In the genomic region with DNA sequence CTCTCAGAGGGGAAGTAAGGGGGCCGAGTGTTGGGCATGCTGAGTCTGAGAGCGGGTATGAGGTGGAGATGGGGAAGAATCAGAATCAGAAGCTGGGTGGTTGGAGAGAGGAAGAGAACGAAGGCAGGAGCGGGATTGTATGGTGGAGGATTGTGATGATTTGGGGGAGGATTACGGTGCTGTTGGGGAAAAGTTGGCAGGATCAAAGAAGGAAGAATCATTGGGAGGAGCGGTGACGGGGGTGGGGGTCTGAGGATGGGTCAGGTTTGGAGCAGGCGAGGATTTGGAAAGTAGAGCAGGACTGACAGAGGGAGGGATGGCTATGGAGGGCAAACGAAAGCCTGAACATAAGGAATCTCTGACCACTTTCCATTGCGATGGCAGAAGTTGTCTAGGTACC, we compare ENCODE assay signal across 14 cellular contexts. TPM values are rescaled to one million over a fixed set of nuclear protein-coding genes. Genes with fewer than 3 reads are reported as not detected.
DNase-seq lines count a peak whose midpoint lies in the region; ATAC-seq and TF ChIP-seq lines count a peak whose summit lies in the region.
"Had no signal": no experiment of that assay in that cellular context is flagged by ENCODE, and none has a peak within 500 bp of the region (broad histone marks: within the 10 kb centered on the region; RNA-seq: fewer than 3 reads in every experiment).

No MANE protein-coding gene starts in this region.

- TF ChIP-seq CTCF in endothelial cell (IDR thresholded peaks at IDR 0.05; ENCODE audit: unreplicated experiment), result no peak

- ATAC-seq in activated naive CD8-positive, alpha-beta T cell treated with anti-CD3 and anti-CD28 coated beads, Interleukin-2, amount 50 U/mL, for 24 hours, result no peak
- no peak for ATAC-seq in stimulated activated naive B cell treated with anti-CD40 and anti-IgM and Interleukin-4, amounts not matched to agents 10 μg/mL and 1 μg/mL and 100 μg/mL, for 72 hours (replicated peaks)
- no peak for ATAC-seq in HG03039 (IDR thresholded peaks at IDR 0.05; ENCODE audit: unreplicated experiment)

- H3K27ac Mint-ChIP-seq in activated naive CD8-positive, alpha-beta T cell treated with anti-CD3 and anti-CD28 coated beads for 36 hours, result peak overlapping the region; percentile 11
- no peak overlapping the region for H3K27ac Mint-ChIP-seq in activated naive CD8-positive, alpha-beta T cell treated with anti-CD3 and anti-CD28 coated beads, Interleukin-2, amount 50 U/mL, for 24 hours
- no peak overlapping the region for H3K27ac Mint-ChIP-seq in endothelial cell (ENCODE audit: unreplicated experiment)
- H3K27ac Mint-ChIP-seq in stimulated activated naive B cell treated with anti-CD40 and anti-IgM and Interleukin-4, amounts not matched to agents 10 μg/mL and 1 μg/mL and 100 μg/mL, for 72 hours, result peak overlapping the region; percentile 32
- H3K27ac Mint-ChIP-seq: CD4-positive, CD25-positive, alpha-beta regulatory T cell; H9 had no signal

- H3K36me3 Mint-ChIP-seq in activated naive CD8-positive, alpha-beta T cell treated with anti-CD3 and anti-CD28 coated beads for 36 hours, result peaks cover 34% of the 10 kb centered on the region
- H3K36me3 Mint-ChIP-seq in activated naive CD8-positive, alpha-beta T cell treated with anti-CD3 and anti-CD28 coated beads, Interleukin-2, amount 50 U/mL, for 24 hours (ENCODE audit: low read depth), result peaks cover 58% of the 10 kb centered on the region
- peaks cover 59% of the 10 kb centered on the region for H3K36me3 Mint-ChIP-seq in endothelial cell (ENCODE audit: low read depth, unreplicated experiment)
- peaks cover 0 to 32% of the 10 kb centered on the region in 2 donors for H3K36me3 Mint-ChIP-seq in stimulated activated naive B cell treated with anti-CD40 and anti-IgM and Interleukin-4, amounts not matched to agents 10 μg/mL and 1 μg/mL and 100 μg/mL, for 72 hours

- no peak for DNase-seq in activated naive CD8-positive, alpha-beta T cell treated with anti-CD3 and anti-CD28 coated beads for 36 hours
- DNase-seq in activated naive CD8-positive, alpha-beta T cell treated with anti-CD3 and anti-CD28 coated beads, Interleukin-2, amount 50 U/mL, for 24 hours, result no peak
- DNase-seq in adipocyte (ENCODE audit: low read depth), result no peak
- no peak for DNase-seq in endothelial cell (ENCODE audit: low spot score)
- DNase-seq in stimulated activated naive B cell treated with anti-CD40 and anti-IgM and Interleukin-4, amounts not matched to agents 10 μg/mL and 1 μg/mL and 100 μg/mL, for 72 hours, result no peak
- DNase-seq in medulla oblongata (ENCODE audit: extremely low spot score), result no peak
- DNase-seq in HCEC 1CT, result no peak
- DNase-seq: ACHN; CD4-positive, CD25-positive, alpha-beta regulatory T cell; DMS79; GM23248; H9 had no signal

- no peaks in the 10 kb centered on the region for H3K27me3 Mint-ChIP-seq in activated naive CD8-positive, alpha-beta T cell treated with anti-CD3 and anti-CD28 coated beads for 36 hours
- no peaks in the 10 kb centered on the region for H3K27me3 Mint-ChIP-seq in activated naive CD8-positive, alpha-beta T cell treated with anti-CD3 and anti-CD28 coated beads, Interleukin-2, amount 50 U/mL, for 24 hours
- H3K27me3 Mint-ChIP-seq in endothelial cell (ENCODE audit: unreplicated experiment), result peaks cover 10% of the 10 kb centered on the region
- no peaks in the 10 kb centered on the region for H3K27me3 Mint-ChIP-seq in stimulated activated naive B cell treated with anti-CD40 and anti-IgM and Interleukin-4, amounts not matched to agents 10 μg/mL and 1 μg/mL and 100 μg/mL, for 72 hours
- H3K27me3 Mint-ChIP-seq: CD4-positive, CD25-positive, alpha-beta regulatory T cell had no signal

- peaks cover 54% of the 10 kb centered on the region for H3K9me3 Mint-ChIP-seq in activated naive CD8-positive, alpha-beta T cell treated with anti-CD3 and anti-CD28 coated beads for 36 hours
- H3K9me3 Mint-ChIP-seq in activated naive CD8-positive, alpha-beta T cell treated with anti-CD3 and anti-CD28 coated beads, Interleukin-2, amount 50 U/mL, for 24 hours, result peaks cover 52% of the 10 kb centered on the region
- peaks cover 46% of the 10 kb centered on the region for H3K9me3 Mint-ChIP-seq in endothelial cell (ENCODE audit: unreplicated experiment)
- H3K9me3 Mint-ChIP-seq in stimulated activated naive B cell treated with anti-CD40 and anti-IgM and Interleukin-4, amounts not matched to agents 10 μg/mL and 1 μg/mL and 100 μg/mL, for 72 hours, result peaks cover 27 to 31% of the 10 kb centered on the region in 2 donors

- H3K4me3 ChIP-seq in adipocyte (ENCODE audit: low read length), result peak overlapping the region; percentile 52
- H3K4me3 ChIP-seq: GM23248 had no signal

- no peak overlapping the region for H3K4me3 Mint-ChIP-seq in activated naive CD8-positive, alpha-beta T cell treated with anti-CD3 and anti-CD28 coated beads for 36 hours
- no peak overlapping the region for H3K4me3 Mint-ChIP-seq in activated naive CD8-positive, alpha-beta T cell treated with anti-CD3 and anti-CD28 coated beads, Interleukin-2, amount 50 U/mL, for 24 hours
- peak overlapping the region; percentile 84 for H3K4me3 Mint-ChIP-seq in endothelial cell (ENCODE audit: unreplicated experiment)
- no peak overlapping the region for H3K4me3 Mint-ChIP-seq in stimulated activated naive B cell treated with anti-CD40 and anti-IgM and Interleukin-4, amounts not matched to agents 10 μg/mL and 1 μg/mL and 100 μg/mL, for 72 hours
- H3K4me3 Mint-ChIP-seq: H9 had no signal

- H3K36me3 ChIP-seq in adipocyte (ENCODE audit: control insufficient read depth, insufficient read depth, low read length, severe bottlenecking), result peaks cover 45% of the 10 kb centered on the region

- H3K9me3 ChIP-seq in adipocyte (ENCODE audit: control insufficient read depth, low read length), result peaks cover 98% of the 10 kb centered on the region

- H3K4me1 ChIP-seq in adipocyte (ENCODE audit: control insufficient read depth, insufficient read depth, low read length), result no peaks in the 10 kb centered on the region

- no peaks in the 10 kb centered on the region for H3K4me1 Mint-ChIP-seq in activated naive CD8-positive, alpha-beta T cell treated with anti-CD3 and anti-CD28 coated beads for 36 hours
- H3K4me1 Mint-ChIP-seq in activated naive CD8-positive, alpha-beta T cell treated with anti-CD3 and anti-CD28 coated beads, Interleukin-2, amount 50 U/mL, for 24 hours, result no peaks in the 10 kb centered on the region
- H3K4me1 Mint-ChIP-seq in endothelial cell (ENCODE audit: unreplicated experiment), result no peaks in the 10 kb centered on the region
- H3K4me1 Mint-ChIP-seq in stimulated activated naive B cell treated with anti-CD40 and anti-IgM and Interleukin-4, amounts not matched to agents 10 μg/mL and 1 μg/mL and 100 μg/mL, for 72 hours, result no peaks in the 10 kb centered on the region
- H3K4me1 Mint-ChIP-seq: H9 had no signal

- no peaks in the 10 kb centered on the region for H3K27me3 ChIP-seq in adipocyte (replicated peaks; ENCODE audit: control insufficient read depth, insufficient read depth, low read length)

- H3K9ac ChIP-seq in adipocyte (ENCODE audit: low read length), result no peak overlapping the region
- H3K9ac ChIP-seq: BLaER1 treated with 17β-estradiol and CSF1 and Interleukin-3, amounts not matched to agents 10 nM and 100 nM; GM23248 had no signal

RNA-seq across cellular contexts. Expression of gene ZNF195, which starts 22.1 kb away (rescaled TPM):
- 10 to 100 TPM; 47.9 TPM for total RNA-seq in activated naive CD8-positive, alpha-beta T cell treated with anti-CD3 and anti-CD28 coated beads for 36 hours
- 46.0 TPM for total RNA-seq in endothelial cell (ENCODE audit: unreplicated experiment)

Comparison
In these comparisons a context has a peak if more than half of its experiments do, and no peak if none do; other contexts are left out.
1. H3K27ac Mint-ChIP-seq: peak in activated naive CD8-positive, alpha-beta T cell treated with anti-CD3 and anti-CD28 coated beads for 36 hours (single experiment) and stimulated activated naive B cell treated with anti-CD40 and anti-IgM and Interleukin-4, amounts not matched to agents 10 μg/mL and 1 μg/mL and 100 μg/mL, for 72 hours (single experiment); none in activated naive CD8-positive, alpha-beta T cell treated with anti-CD3 and anti-CD28 coated beads, Interleukin-2, amount 50 U/mL, for 24 hours (single experiment) and endothelial cell (single experiment).